9 cellular contexts compared by ENCODE assay signal in genomic region chr14:22276913-22277816, GRCh38.
A peak's percentile ranks its signal among the peaks of the same experiment; 100 is the strongest.
DNase-seq lines count a peak whose midpoint lies in the region; ATAC-seq, FAIRE-seq and TF ChIP-seq lines count a peak whose summit lies in the region.
"Had no signal": no experiment of that assay in that cellular context is flagged by ENCODE, and none has a peak within 500 bp of the region (broad histone marks: within the 10 kb centered on the region; RNA-seq: fewer than 3 reads in every experiment).

No MANE protein-coding gene starts in this region.

- H3F3A ChIP-seq in MM.1S (ENCODE audit: insufficient read depth, low read length) = no peaks in the 10 kb centered on the region

- H3K4me2 ChIP-seq in MM.1S (ENCODE audit: low read depth, low read length) = no peak overlapping the region

- no peaks in the 10 kb centered on the region for H3K9me3 ChIP-seq in MM.1S (replicated peaks; ENCODE audit: insufficient read depth, low read length)

- H3K27me3 Mint-ChIP-seq in naive B cell = peaks cover 33 to 39% (median 35%) of the 10 kb centered on the region in 3 donors
- H3K27me3 Mint-ChIP-seq in activated T-cell treated with anti-CD3 and anti-CD28 coated beads, Interleukin-2, amount 50 U/mL, for 72 hours (ENCODE audit: low read depth) = no peaks in the 10 kb centered on the region
- H3K27me3 Mint-ChIP-seq: stimulated activated naive CD8-positive, alpha-beta T cell treated with anti-CD3 and anti-CD28 coated beads, Interleukin-15, amount 100 ng/mL, for 72 hours had no signal

- H3K79me2 ChIP-seq in MM.1S (ENCODE audit: low read length) = no peaks in the 10 kb centered on the region

- H3K36me3 ChIP-seq in MM.1S (replicated peaks; ENCODE audit: insufficient read depth, low read length) (no peaks in the 10 kb centered on the region), bronchial epithelial cell (ENCODE audit: control insufficient read depth, insufficient read depth, low read length) (no peaks in the 10 kb centered on the region)

- H3K4me1 ChIP-seq in MM.1S (ENCODE audit: low read length) = 0 out of 2 replicates have a peak, but pooled peaks cover 4% of the 10 kb centered on the region

- H3K36me3 Mint-ChIP-seq in naive B cell = no peaks in the 10 kb centered on the region
- no peaks in the 10 kb centered on the region for H3K36me3 Mint-ChIP-seq in activated T-cell treated with anti-CD3 and anti-CD28 coated beads, Interleukin-2, amount 50 U/mL, for 72 hours (ENCODE audit: insufficient read depth in 2 of 2)

- no peak overlapping the region for H3K9ac ChIP-seq in MM.1S (ENCODE audit: low read length)

- no peaks in the 10 kb centered on the region for H4K20me1 ChIP-seq in MM.1S (ENCODE audit: insufficient read depth, low read length)

- DNase-seq in ELR (ENCODE audit: low read depth) (peak; percentile 31), MM.1S (no peak), bronchial epithelial cell (ENCODE audit: low read depth) (peak; percentile 48), naive B cell (peak; percentile 2), NCI-H510A treated with DMSO at 0.1 percent for 48 hours (lab: John Stamatoyannopoulos, UW) (no peak), HuH-7 (ENCODE audit: low spot score) (no peak)
- DNase-seq in activated T-cell treated with anti-CD3 and anti-CD28 coated beads, Interleukin-2, amount 50 U/mL, for 72 hours = no peak
- DNase-seq: stimulated activated naive CD8-positive, alpha-beta T cell treated with anti-CD3 and anti-CD28 coated beads, Interleukin-15, amount 100 ng/mL, for 72 hours had no signal

- peak overlapping the region in 2 of 6 donors; percentile 17 to 21 for H3K27ac Mint-ChIP-seq in naive B cell
- no peak overlapping the region for H3K27ac Mint-ChIP-seq in activated T-cell treated with anti-CD3 and anti-CD28 coated beads, Interleukin-2, amount 50 U/mL, for 72 hours

- TF ChIP-seq CTCF in MM.1S (IDR thresholded peaks at IDR 0.05; ENCODE audit: low read length) (peak; percentile 53), bronchial epithelial cell (IDR thresholded peaks at IDR 0.05; ENCODE audit: insufficient read depth, low read length, severe bottlenecking) (peak; percentile 48)

- H3K27me3 ChIP-seq in MM.1S (replicated peaks; ENCODE audit: insufficient read depth, low read length) (no peaks in the 10 kb centered on the region), bronchial epithelial cell (ENCODE audit: control insufficient read depth, insufficient read depth, low read length) (no peaks in the 10 kb centered on the region)

- H3K4me3 ChIP-seq in MM.1S (ENCODE audit: low read length) (no peak overlapping the region), bronchial epithelial cell (ENCODE audit: low read depth, low read length) (no peak overlapping the region)

- H3K4me3 Mint-ChIP-seq in naive B cell = no peak overlapping the region
- peak overlapping the region in 1 of 2 donors; percentile 11 for H3K4me3 Mint-ChIP-seq in activated T-cell treated with anti-CD3 and anti-CD28 coated beads, Interleukin-2, amount 50 U/mL, for 72 hours
- H3K4me3 Mint-ChIP-seq: stimulated activated naive CD8-positive, alpha-beta T cell treated with anti-CD3 and anti-CD28 coated beads, Interleukin-15, amount 100 ng/mL, for 72 hours had no signal

- peaks cover 11 to 17% (median 15%) of the 10 kb centered on the region in 3 donors for H3K4me1 Mint-ChIP-seq in naive B cell
- H3K4me1 Mint-ChIP-seq in activated T-cell treated with anti-CD3 and anti-CD28 coated beads, Interleukin-2, amount 50 U/mL, for 72 hours (ENCODE audit: low read depth) = no peaks in the 10 kb centered on the region
- H3K4me1 Mint-ChIP-seq: stimulated activated naive CD8-positive, alpha-beta T cell treated with anti-CD3 and anti-CD28 coated beads, Interleukin-15, amount 100 ng/mL, for 72 hours had no signal

- no peak overlapping the region for H3K27ac ChIP-seq in MM.1S (ENCODE audit: low read length)

- no peaks in the 10 kb centered on the region for H3K9me3 Mint-ChIP-seq in naive B cell
- no peaks in the 10 kb centered on the region for H3K9me3 Mint-ChIP-seq in activated T-cell treated with anti-CD3 and anti-CD28 coated beads, Interleukin-2, amount 50 U/mL, for 72 hours
- H3K9me3 Mint-ChIP-seq: stimulated activated naive CD8-positive, alpha-beta T cell treated with anti-CD3 and anti-CD28 coated beads, Interleukin-15, amount 100 ng/mL, for 72 hours had no signal

- ATAC-seq in naive B cell (ENCODE audit: low read depth in 2 of 2) (no peak), HG03097 (IDR thresholded peaks at IDR 0.05; ENCODE audit: low FRiP score, unreplicated experiment) (no peak)
- ATAC-seq in activated T-cell treated with anti-CD3 and anti-CD28 coated beads, Interleukin-2, amount 50 U/mL, for 72 hours (replicated peaks in 1 of 2) = no peak
- ATAC-seq: stimulated activated naive CD8-positive, alpha-beta T cell treated with anti-CD3 and anti-CD28 coated beads, Interleukin-15, amount 100 ng/mL, for 72 hours had no signal

- no peaks in the 10 kb centered on the region for H3K9me2 ChIP-seq in MM.1S (replicated peaks; ENCODE audit: insufficient read depth, low read length)

- no peak overlapping the region for H2AFZ ChIP-seq in MM.1S (ENCODE audit: low read length)

- FAIRE-seq in bronchial epithelial cell (lab: Jason Lieb, UNC) = no peak

Comparison
In these comparisons a context has a peak if more than half of its experiments do, and no peak if none do; other contexts are left out.
1. DNase-seq: peak in ELR (single experiment), bronchial epithelial cell (single experiment) and naive B cell (single experiment); none in MM.1S (single experiment), NCI-H510A treated with DMSO at 0.1 percent for 48 hours (single experiment), activated T-cell treated with anti-CD3 and anti-CD28 coated beads, Interleukin-2, amount 50 U/mL, for 72 hours (0 of 2) and HuH-7 (single experiment).